Comparison of ENCODE assay signal across 9 cellular contexts in genomic region chr5:160398806-160399205, GRCh38. TPM values are rescaled to one million over a fixed set of nuclear protein-coding genes. Genes with fewer than 3 reads are reported as not detected.
DNase-seq lines count a peak whose midpoint lies in the region; ATAC-seq and TF ChIP-seq lines count a peak whose summit lies in the region.
"Had no signal": no experiment of that assay in that cellular context is flagged by ENCODE, and none has a peak within 500 bp of the region (broad histone marks: within the 10 kb centered on the region; RNA-seq: fewer than 3 reads in every experiment).

No MANE protein-coding gene starts in this region.

- H3K9me3 Mint-ChIP-seq in activated T-cell treated with anti-CD3 and anti-CD28 coated beads, Interleukin-2, amount 50 U/mL, for 4 hours = no peaks in the 10 kb centered on the region
- H3K9me3 Mint-ChIP-seq in activated CD8-positive, alpha-beta T cell treated with anti-CD3 and anti-CD28 coated beads for 36 hours = no peaks in the 10 kb centered on the region

- peaks cover 0 to 34% (median 4%) of the 10 kb centered on the region in 4 donors for H3K4me1 ChIP-seq in tibial nerve

- H3K27me3 ChIP-seq in tibial nerve = no peaks in the 10 kb centered on the region

- intact Hi-C loops in activated CD8-positive, alpha-beta T cell treated with anti-CD3 and anti-CD28 coated beads for 36 hours (cut with micrococcal nuclease) = no loop called here

- H3K4me3 ChIP-seq in iPS-18c (ENCODE audit: insufficient read depth, low read depth, low read length) = peak overlapping the region; percentile 22
- H3K4me3 ChIP-seq in tibial nerve = peak overlapping the region; percentile 57 to 94 (median 76)

- WGBS in tibial nerve, 2 donors = 25 to 27% methylated on average over 4 of the region's 4 CpGs

- no peak for TF ChIP-seq POLR2A in tibial nerve (IDR thresholded peaks at IDR 0.05)

- H3K36me3 Mint-ChIP-seq in activated T-cell treated with anti-CD3 and anti-CD28 coated beads, Interleukin-2, amount 50 U/mL, for 4 hours (ENCODE audit: insufficient read depth) = peaks cover 10% of the 10 kb centered on the region
- peaks cover 10% of the 10 kb centered on the region for H3K36me3 Mint-ChIP-seq in activated CD8-positive, alpha-beta T cell treated with anti-CD3 and anti-CD28 coated beads for 36 hours (ENCODE audit: low read depth)

- peak overlapping the region in 2 of 4 donors; percentile 82 to 85 for H3K27ac ChIP-seq in tibial nerve

- no peaks in the 10 kb centered on the region for H3K27me3 Mint-ChIP-seq in activated T-cell treated with anti-CD3 and anti-CD28 coated beads, Interleukin-2, amount 50 U/mL, for 4 hours (ENCODE audit: low read depth)
- no peaks in the 10 kb centered on the region for H3K27me3 Mint-ChIP-seq in activated CD8-positive, alpha-beta T cell treated with anti-CD3 and anti-CD28 coated beads for 36 hours

- no peak overlapping the region for H3K27ac Mint-ChIP-seq in activated CD8-positive, alpha-beta T cell treated with anti-CD3 and anti-CD28 coated beads for 36 hours

- H3K9me3 ChIP-seq in iPS-18c (ENCODE audit: control insufficient read depth, insufficient read depth, low read length) (no peaks in the 10 kb centered on the region), tibial nerve (no peaks in the 10 kb centered on the region)

- H3K4me1 Mint-ChIP-seq in activated T-cell treated with anti-CD3 and anti-CD28 coated beads, Interleukin-2, amount 50 U/mL, for 4 hours (ENCODE audit: low read depth) = peaks cover 17% of the 10 kb centered on the region
- peaks cover 14% of the 10 kb centered on the region for H3K4me1 Mint-ChIP-seq in activated CD8-positive, alpha-beta T cell treated with anti-CD3 and anti-CD28 coated beads for 36 hours (ENCODE audit: low read depth)

- CTCF ChIA-PET in activated CD8-positive, alpha-beta T cell treated with anti-CD3 and anti-CD28 coated beads for 36 hours (lab: Charles Lee) = interaction anchor here (0.7 to 2.0 kb wide), 2 partner anchors 40 to 377 kb away, joined by 3 to 7 read pairs; no protein-coding TSS in a partner anchor

- no peak for TF ChIP-seq CTCF in activated CD8-positive, alpha-beta T cell treated with anti-CD3 and anti-CD28 coated beads for 36 hours (IDR thresholded peaks at IDR 0.05)
- TF ChIP-seq CTCF in tibial nerve (IDR thresholded peaks at IDR 0.05) = no peak

- peaks cover 0 to 54% (median 10%) of the 10 kb centered on the region in 3 donors for H3K36me3 ChIP-seq in tibial nerve

- DNase-seq in activated T-cell treated with anti-CD3 and anti-CD28 coated beads, Interleukin-2, amount 50 U/mL, for 4 hours = no peak
- DNase-seq in activated T-cell treated with anti-CD3 and anti-CD28 coated beads for 4 hours (no peak), tibial nerve (ENCODE audit: low spot score in 2 of 2) (no peak), NCI-H187 treated with DMSO at 0.1 percent for 48 hours (lab: John Stamatoyannopoulos, UW) (no peak)
- no peak for DNase-seq in activated CD8-positive, alpha-beta T cell treated with anti-CD3 and anti-CD28 coated beads for 36 hours
- DNase-seq: KBM-7 had no signal

- TF ChIP-seq EP300 in tibial nerve (IDR thresholded peaks at IDR 0.05) = no peak

- H3K4me3 Mint-ChIP-seq in activated T-cell treated with anti-CD3 and anti-CD28 coated beads, Interleukin-2, amount 50 U/mL, for 4 hours = peak overlapping the region; percentile 83
- peak overlapping the region; percentile 81 for H3K4me3 Mint-ChIP-seq in activated CD8-positive, alpha-beta T cell treated with anti-CD3 and anti-CD28 coated beads for 36 hours

- POLR2A ChIA-PET in activated CD8-positive, alpha-beta T cell treated with anti-CD3 and anti-CD28 coated beads for 36 hours (lab: Charles Lee) = interaction anchor here (1.0 to 1.9 kb wide), 2 partner anchors 19 to 27 kb away, joined by 3 to 8 read pairs; partner anchors contain the start of gene SLU7

- ATAC-seq in activated T-cell treated with anti-CD3 and anti-CD28 coated beads, Interleukin-2, amount 50 U/mL, for 4 hours = no peak
- ATAC-seq in activated CD8-positive, alpha-beta T cell treated with anti-CD3 and anti-CD28 coated beads for 36 hours = no peak
- no peak for ATAC-seq in GM21360 (IDR thresholded peaks at IDR 0.05; ENCODE audit: unreplicated experiment)
- ATAC-seq in HG03565 (IDR thresholded peaks at IDR 0.05; ENCODE audit: unreplicated experiment) = no peak

RNA-seq across cellular contexts. Expression of gene FAM200C, which starts 1.0 kb away (rescaled TPM):
- total RNA-seq in activated T-cell treated with anti-CD3 and anti-CD28 coated beads, Interleukin-2, amount 50 U/mL, for 4 hours = under 1 TPM; 0.38 to 0.43 (median 0.42) TPM
- total RNA-seq in activated CD8-positive, alpha-beta T cell treated with anti-CD3 and anti-CD28 coated beads for 36 hours = under 1 TPM; 0.83 to 0.97 TPM
- total RNA-seq in tibial nerve = 10 to 100 TPM in 1 of 4 donors, 1 to 10 TPM in 3; 5.7 to 12.5 (median 7.1) TPM

RNA-seq across cellular contexts. Expression of gene SLU7, which starts 20.1 kb away (rescaled TPM):
- 10 to 100 TPM; 33.2 to 48.3 (median 44.9) TPM for total RNA-seq in activated T-cell treated with anti-CD3 and anti-CD28 coated beads, Interleukin-2, amount 50 U/mL, for 4 hours
- total RNA-seq in activated CD8-positive, alpha-beta T cell treated with anti-CD3 and anti-CD28 coated beads for 36 hours = 10 to 100 TPM; 38.4 to 40.9 TPM
- 10 to 100 TPM; 68.2 to 76.8 (median 71.1) TPM for total RNA-seq in tibial nerve

RNA-seq across cellular contexts. Expression of gene PTTG1, which starts 22.8 kb away (rescaled TPM):
- 10 to 100 TPM; 22.5 to 27.1 (median 25.8) TPM for total RNA-seq in activated T-cell treated with anti-CD3 and anti-CD28 coated beads, Interleukin-2, amount 50 U/mL, for 4 hours
- total RNA-seq in activated CD8-positive, alpha-beta T cell treated with anti-CD3 and anti-CD28 coated beads for 36 hours = 100 to 1,000 TPM; 132 to 139 TPM
- total RNA-seq in tibial nerve = 10 to 100 TPM in 1 of 4 donors, 1 to 10 TPM in 3; 3.7 to 11.1 (median 6.8) TPM

RNA-seq across cellular contexts. Expression of gene C1QTNF2, which starts 28.4 kb away (rescaled TPM):
- total RNA-seq in activated T-cell treated with anti-CD3 and anti-CD28 coated beads, Interleukin-2, amount 50 U/mL, for 4 hours = not detected
- not detected for total RNA-seq in activated CD8-positive, alpha-beta T cell treated with anti-CD3 and anti-CD28 coated beads for 36 hours
- 1 to 10 TPM; 1.5 to 5.7 (median 3.3) TPM for total RNA-seq in tibial nerve

Comparison
In these comparisons a context has a peak if more than half of its experiments do, and no peak if none do; other contexts are left out.
1. RNA of gene PTTG1, which starts 22.8 kb away (total RNA-seq): 132 to 139 TPM in activated CD8-positive, alpha-beta T cell treated with anti-CD3 and anti-CD28 coated beads for 36 hours; 22.5 to 27.1 TPM in activated T-cell treated with anti-CD3 and anti-CD28 coated beads, Interleukin-2, amount 50 U/mL, for 4 hours and 3.7 to 11.1 TPM in tibial nerve; every median in the first group is over 4 times any median in the second.